1 cellular context compared by ENCODE assay signal in the genomic region with DNA sequence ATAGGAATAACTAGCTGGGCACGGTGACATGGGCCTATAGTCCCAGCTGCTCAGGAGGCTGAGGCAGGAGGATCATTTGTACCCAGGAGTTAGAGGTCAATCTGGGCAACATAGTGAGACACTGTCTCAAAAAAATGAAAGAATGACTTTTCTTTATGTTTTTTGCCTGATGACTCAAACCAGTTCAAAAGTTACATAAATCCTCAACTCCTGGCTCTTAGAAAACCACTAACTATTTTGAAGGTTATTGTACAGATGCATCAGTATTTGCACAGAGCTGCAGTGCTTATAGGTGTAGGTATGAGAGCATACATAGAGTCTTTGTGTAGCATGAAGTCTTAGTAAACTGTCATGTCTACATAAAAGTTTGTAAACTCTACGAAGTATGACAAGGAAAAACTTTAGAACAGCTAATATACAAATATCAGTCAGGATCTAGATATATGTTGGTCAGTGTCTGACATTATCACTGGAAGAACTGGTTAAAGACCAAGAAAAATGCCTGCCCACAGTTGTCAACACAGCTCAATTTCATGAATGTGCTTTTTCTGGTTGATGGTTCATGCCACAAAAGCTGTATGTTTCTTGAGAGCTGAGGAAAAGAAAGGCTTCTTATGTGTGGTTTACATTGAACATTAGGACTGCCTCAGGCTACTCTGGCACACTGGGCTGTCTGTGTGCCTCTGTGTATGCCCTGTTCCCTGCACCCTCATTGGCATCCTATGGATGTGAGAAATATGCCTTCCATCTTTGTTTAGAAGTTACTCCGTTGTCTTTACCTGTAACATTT.
TF ChIP-seq lines count a peak whose summit lies in the region.

No MANE protein-coding gene starts in this region.

TF ChIP-seq in IMR-90, 13 proteins besides CTCF, POLR2A, EP300 and RAD21:
- TF ChIP-seq NFE2L2 (IDR thresholded peaks at IDR 0.05; ENCODE audit: low read depth, low read length) (no peak), SMC3 (IDR thresholded peaks at IDR 0.05; ENCODE audit: low read depth, low read length) (no peak), RCOR1 (IDR thresholded peaks at IDR 0.05; ENCODE audit: insufficient replicate concordance, low read length) (peak; percentile 90), BHLHE40 (IDR thresholded peaks at IDR 0.05; ENCODE audit: low read depth, low read length) (no peak), CHD1 (IDR thresholded peaks at IDR 0.05; ENCODE audit: low read depth, low read length) (no peak), CEBPB (IDR thresholded peaks at IDR 0.05; ENCODE audit: low read depth, low read length) (no peak), RFX5 (IDR thresholded peaks at IDR 0.05; ENCODE audit: low read depth, low read length) (no peak)
- TF ChIP-seq, protein P1, sequence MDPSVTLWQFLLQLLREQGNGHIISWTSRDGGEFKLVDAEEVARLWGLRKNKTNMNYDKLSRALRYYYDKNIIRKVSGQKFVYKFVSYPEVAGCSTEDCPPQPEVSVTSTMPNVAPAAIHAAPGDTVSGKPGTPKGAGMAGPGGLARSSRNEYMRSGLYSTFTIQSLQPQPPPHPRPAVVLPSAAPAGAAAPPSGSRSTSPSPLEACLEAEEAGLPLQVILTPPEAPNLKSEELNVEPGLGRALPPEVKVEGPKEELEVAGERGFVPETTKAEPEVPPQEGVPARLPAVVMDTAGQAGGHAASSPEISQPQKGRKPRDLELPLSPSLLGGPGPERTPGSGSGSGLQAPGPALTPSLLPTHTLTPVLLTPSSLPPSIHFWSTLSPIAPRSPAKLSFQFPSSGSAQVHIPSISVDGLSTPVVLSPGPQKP (IDR thresholded peaks at IDR 0.05; ENCODE audit: borderline replicate concordance, low read depth, low read length): no peak
